1 cellular context compared by ENCODE assay signal in genomic region chr3:126517291-126517951, GRCh38.
TF ChIP-seq lines count a peak whose summit lies in the region.

TSS of gene UROC1 (minus strand) at chr3:126517773. CDS start at chr3:126517719, 54 bp downstream.

TF ChIP-seq in H1, 55 proteins besides CTCF, POLR2A, EP300 and RAD21:
- no peak for TF ChIP-seq CBX5 (IDR thresholded peaks at IDR 0.05; ENCODE audit: low read depth, low read length)
- no peak for TF ChIP-seq HDAC2 (IDR thresholded peaks at IDR 0.05; ENCODE audit: borderline replicate concordance in 1 of 2, low read depth in 2 of 2, low read length in 2 of 2)
- TF ChIP-seq GABPA (IDR thresholded peaks at IDR 0.05; ENCODE audit: borderline replicate concordance, insufficient read depth, low read length), result no peak
- no peak for TF ChIP-seq EZH2 (IDR thresholded peaks at IDR 0.05; ENCODE audit: low read depth, low read length, severe bottlenecking)
- no peak for TF ChIP-seq SP4 (IDR thresholded peaks at IDR 0.05; ENCODE audit: low read length)
- no peak for TF ChIP-seq SIRT6 (IDR thresholded peaks at IDR 0.05; ENCODE audit: low read length)
- TF ChIP-seq ASH2L (IDR thresholded peaks at IDR 0.05; ENCODE audit: low read length), result no peak
- TF ChIP-seq SAP30 (IDR thresholded peaks at IDR 0.05; ENCODE audit: insufficient read depth, insufficient replicate concordance, low read length), result no peak
- no peak for TF ChIP-seq KDM1A (IDR thresholded peaks at IDR 0.05; ENCODE audit: borderline replicate concordance, low read length)
- TF ChIP-seq RNF2 (IDR thresholded peaks at IDR 0.05; ENCODE audit: borderline replicate concordance, low read depth, low read length, missing control alignments, poor library complexity, severe bottlenecking), result no peak
- no peak for TF ChIP-seq HDAC6 (IDR thresholded peaks at IDR 0.05; ENCODE audit: low read depth, low read length)
- TF ChIP-seq YY1 (IDR thresholded peaks at IDR 0.05; ENCODE audit: low read depth, low read length), result no peak
- no peak for TF ChIP-seq KDM5A (IDR thresholded peaks at IDR 0.05; ENCODE audit: low read length)
- no peak for TF ChIP-seq ZNF274 (IDR thresholded peaks at IDR 0.05; ENCODE audit: borderline replicate concordance, extremely low read depth, low read length)
- no peak for TF ChIP-seq SP1 (IDR thresholded peaks at IDR 0.05; ENCODE audit: low read depth, low read length)
- no peak for TF ChIP-seq SP2 (IDR thresholded peaks at IDR 0.05; ENCODE audit: low read length)
- no peak for TF ChIP-seq MAFK (IDR thresholded peaks at IDR 0.05; ENCODE audit: low read depth, low read length)
- TF ChIP-seq SRF (IDR thresholded peaks at IDR 0.05; ENCODE audit: low read depth, low read length), result no peak
- no peak for TF ChIP-seq JUN (IDR thresholded peaks at IDR 0.05; ENCODE audit: low read depth, low read length)
